ENCODE assay signal across 8 cellular contexts in the genomic region with DNA sequence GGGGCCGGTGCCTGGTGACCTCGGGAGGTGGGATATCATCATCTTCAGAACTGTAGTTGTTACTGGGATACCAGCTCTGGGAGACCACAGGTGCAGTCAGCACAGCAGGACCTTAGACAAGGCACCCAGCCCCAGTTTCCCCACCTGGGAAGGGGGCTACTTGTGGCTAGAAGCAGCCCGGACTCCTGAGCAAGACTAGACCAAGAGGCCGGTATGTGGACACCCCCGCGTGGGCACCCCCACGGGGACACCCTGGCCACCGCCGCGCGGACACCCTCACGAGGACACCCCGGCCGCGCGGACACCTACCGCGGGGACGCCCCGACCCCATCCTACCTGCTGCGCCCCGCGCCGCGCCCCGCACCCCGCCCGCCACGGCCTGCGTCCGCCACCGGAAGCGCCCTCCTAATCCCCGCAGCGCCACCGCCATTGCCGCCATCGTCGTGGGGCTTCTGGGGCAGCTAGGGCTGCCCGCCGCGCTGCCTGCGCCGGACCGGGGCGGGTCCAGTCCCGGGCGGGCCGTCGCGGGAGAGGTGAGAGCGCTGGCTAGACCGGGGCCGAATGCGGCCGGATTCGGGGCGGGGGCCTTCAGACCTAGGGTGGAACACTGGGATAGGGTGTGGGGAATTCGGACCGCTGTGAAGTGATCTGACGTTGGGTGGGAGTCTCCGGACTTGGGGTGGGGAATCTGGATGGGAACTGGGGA. TPM values are rescaled to one million over a fixed set of nuclear protein-coding genes. Genes with fewer than 3 reads are reported as not detected.
DNase-seq lines count a peak whose midpoint lies in the region; ATAC-seq lines count a peak whose summit lies in the region.

COMT (plus strand) TSS at position 408 of the 706 bp plus-strand sequence. CDS start 20,755 bp downstream, outside the sequence.
TXNRD2 (minus strand) TSS at position 454 of the 706 bp plus-strand sequence; CDS start at position 439, 15 bp downstream.

- peak within 1 kb of the TSS; percentile 94 to 97 for H3K27ac ChIP-seq in aorta (ENCODE audit: low read depth in 1 of 2, low read length in 2 of 2)

- no peaks in the 10 kb centered on the region for H3K9me3 ChIP-seq in aorta (ENCODE audit: control insufficient read depth, low read length)

- ATAC-seq in left ventricle myocardium superior (peak; percentile 86), aorta (ENCODE audit: low FRiP score) (peak; percentile 92)

- WGBS in aorta, 2 donors = 0 to 1% methylated on average over 53 to 62 of the region's 62 CpGs

- intact Hi-C loops in left ventricle myocardium superior (cut with micrococcal nuclease) (no loop called here), aorta (cut with DNase I) (no loop called here)

- peak within 1 kb of the TSS; percentile 54 to 92 for H3K4me3 ChIP-seq in aorta (ENCODE audit: low read length in 2 of 2)

- no peaks in the 10 kb centered on the region for H3K27me3 ChIP-seq in aorta (ENCODE audit: control insufficient read depth in 1 of 2, insufficient read depth in 2 of 2, low read length in 1 of 2)

- DNase-seq in DMS53 (lab: John Stamatoyannopoulos, UW) (peak; percentile 71), DMS53 treated with DMSO at 0.1 percent for 48 hours (lab: John Stamatoyannopoulos, UW; ENCODE audit: unreplicated experiment) (no peak), HT-29 (ENCODE audit: low spot score) (peak; percentile 92), T-helper 1 cell (peak; percentile 32 to 75 (median 62)), amniotic epithelial cell (ENCODE audit: low read depth) (peak; percentile 40), left ventricle myocardium superior (peak; percentile 87), renal cortical epithelial cell (ENCODE audit: low read depth) (peak; percentile 15), aorta (peak; percentile 84 to 92)

- H3K4me1 ChIP-seq in aorta (ENCODE audit: control insufficient read depth in 1 of 2, insufficient read depth in 2 of 2, low read length in 2 of 2) = peaks cover 2 to 6% of the 10 kb centered on the region in 2 donors

- H3K36me3 ChIP-seq in aorta (ENCODE audit: control insufficient read depth in 1 of 2, insufficient read depth in 2 of 2, low read length in 1 of 2) = no peaks in the 10 kb centered on the region

RNA-seq across cellular contexts. Expression of gene COMT, which starts in this region (rescaled TPM):
- 665 and 669 TPM in 2 replicates for total RNA-seq in HT-29 (2014; rRNA removed; shearing (Covaris generic))
- total RNA-seq in left ventricle myocardium superior (83.4 TPM), renal cortical epithelial cell (246 and 480 TPM in 2 replicates), aorta (100 to 1,000 TPM; 101 to 111 TPM)
- 100 to 1,000 TPM in 1 of 2 donors, 10 to 100 TPM in 1; 96.7 to 176 TPM for polyA plus RNA-seq in aorta

RNA-seq across cellular contexts. Expression of gene TXNRD2, which starts in this region (rescaled TPM):
- 88.4 and 95.8 TPM in 2 replicates for total RNA-seq in HT-29 (2014; rRNA removed; shearing (Covaris generic))
- total RNA-seq in left ventricle myocardium superior (42.4 TPM), renal cortical epithelial cell (15.0 and 22.6 TPM in 2 replicates), aorta (10 to 100 TPM; 21.0 to 29.5 TPM)
- 10 to 100 TPM; 13.3 to 59.0 TPM for polyA plus RNA-seq in aorta
